Comparison of ENCODE assay signal across 29 cellular contexts in genomic region chr9:38211002-38211401, GRCh38.
"Had no signal": no experiment of that assay in that cellular context is flagged by ENCODE, and none has a peak within 500 bp of the region (broad histone marks: within the 10 kb centered on the region; RNA-seq: fewer than 3 reads in every experiment).

No MANE protein-coding gene starts in this region.

- H3K9ac ChIP-seq: parathyroid adenoma had no signal

- H3K27ac ChIP-seq: parathyroid adenoma, psoas muscle, thyroid gland, upper lobe of left lung had no signal

- H3K9me3 ChIP-seq: psoas muscle, thyroid gland had no signal

- H3K4me2 ChIP-seq: smooth muscle cell had no signal

- H3K79me2 ChIP-seq: parathyroid adenoma had no signal

- H3K36me3 ChIP-seq: thyroid gland, upper lobe of left lung had no signal

- H2AFZ ChIP-seq: parathyroid adenoma had no signal

- DNase-seq: activated B cell treated with CpG ODN at 0.5 μM for 24 hours; activated CD4-positive, alpha-beta T cell treated with anti-CD3 and anti-CD28 coated beads, Interleukin-2, amount 50 U/mL, for 1 hour; activated CD8-positive, alpha-beta memory T cell treated with anti-CD3 and anti-CD28 coated beads, Interleukin-2, amount 10 ng/mL, durations not matched to agents 7 days and 5 days; activated CD8-positive, alpha-beta T cell treated with anti-CD3 and anti-CD28 coated beads for 36 hours; activated naive CD4-positive, alpha-beta T cell; activated T-cell treated with anti-CD3 and anti-CD28 coated beads for 4 hours; activated T-cell treated with anti-CD3 and anti-CD28 coated beads, Interleukin-2, amount 50 U/mL, for 72 hours; anterior cingulate cortex; endodermal cell; foreskin fibroblast; head of caudate nucleus; hippocampal formation; immature natural killer cell; kidney; midbrain; naive thymus-derived CD4-positive, alpha-beta T cell; nucleus accumbens; psoas muscle; stimulated activated CD4-positive, alpha-beta T cell treated with anti-CD3 and anti-CD28 coated beads, Interleukin-1b, Interleukin-23, amount 100 ng/mL, for 48 hours; stimulated activated CD4-positive, alpha-beta T cell treated with anti-CD3 and anti-CD28 coated beads, Interleukin-4, amount 100 ng/mL, for 4 hours; stimulated activated CD8-positive, alpha-beta memory T cell treated with anti-CD3 and anti-CD28 coated beads, Interleukin-4, amount 100 ng/mL, for 48 hours; stimulated activated naive CD8-positive, alpha-beta T cell treated with anti-CD3 and anti-CD28 coated beads, Interleukin-15, amount 100 ng/mL, for 72 hours; thyroid gland had no signal

- H3K4me3 ChIP-seq: psoas muscle, smooth muscle cell, thyroid gland, upper lobe of left lung had no signal

- ATAC-seq: activated CD8-positive, alpha-beta memory T cell treated with anti-CD3 and anti-CD28 coated beads, Interleukin-2, amount 10 ng/mL, durations not matched to agents 7 days and 5 days; activated CD8-positive, alpha-beta T cell treated with anti-CD3 and anti-CD28 coated beads for 36 hours; activated naive CD4-positive, alpha-beta T cell treated with anti-CD3 and anti-CD28 coated beads, Interleukin-2, amount 50 U/mL, for 72 hours; activated T-cell treated with anti-CD3 and anti-CD28 coated beads, Interleukin-2, amount 50 U/mL, for 72 hours; esophagus mucosa; naive thymus-derived CD4-positive, alpha-beta T cell; psoas muscle; stimulated activated memory B cell treated with anti-CD40 and anti-IgM and Interleukin-4, amounts not matched to agents 10 μg/mL and 1 μg/mL and 100 μg/mL, for 72 hours; stimulated activated naive CD8-positive, alpha-beta T cell treated with anti-CD3 and anti-CD28 coated beads, Interleukin-15, amount 100 ng/mL, for 72 hours had no signal

- H3K27me3 ChIP-seq: thyroid gland, upper lobe of left lung had no signal

- H3K4me1 ChIP-seq: parathyroid adenoma, psoas muscle, thyroid gland, upper lobe of left lung had no signal
